ENCODE assay signal across 18 cellular contexts in the genomic region with DNA sequence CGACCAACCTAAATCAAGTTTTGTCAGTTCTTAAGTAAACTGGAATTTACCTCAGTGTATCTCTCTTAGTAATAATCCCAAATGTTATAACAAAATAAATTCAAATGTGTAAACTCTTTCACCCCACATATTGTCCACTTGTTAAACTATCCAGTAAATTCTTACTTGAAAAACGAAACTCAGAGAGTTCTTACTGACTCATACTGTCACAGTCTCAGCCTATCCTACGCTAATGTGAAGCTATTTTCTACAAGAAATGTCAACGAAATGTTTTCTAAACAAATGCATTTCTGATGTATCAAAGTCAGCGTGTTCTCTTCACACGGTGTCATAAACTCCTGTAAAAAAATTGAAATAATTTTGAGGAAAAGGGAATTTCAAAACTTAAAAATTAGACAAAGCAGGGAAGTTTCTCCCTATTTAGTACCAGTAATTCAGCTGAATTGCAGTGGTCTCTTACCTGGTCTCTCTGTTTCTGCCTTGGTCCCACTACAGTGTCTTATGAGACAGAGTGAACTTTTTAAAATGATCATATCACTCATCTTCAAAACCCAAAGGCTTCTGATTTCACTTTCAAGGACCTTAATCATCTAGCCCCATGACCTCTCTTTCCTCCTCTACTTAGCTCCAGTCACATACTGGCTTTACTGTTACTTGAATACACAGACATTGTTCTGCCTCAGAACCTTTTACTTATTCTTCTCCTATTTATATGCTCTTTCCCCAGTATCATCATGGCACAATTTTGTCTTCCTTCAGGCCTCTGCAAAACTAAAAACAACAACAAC.
"Had no signal": no experiment of that assay in that cellular context is flagged by ENCODE, and none has a peak within 500 bp of the region (broad histone marks: within the 10 kb centered on the region; RNA-seq: fewer than 3 reads in every experiment).

No MANE protein-coding gene starts in this region.

- H3K27ac Mint-ChIP-seq: naive B cell, nephron, progenitor cell of endocrine pancreas had no signal

- DNase-seq: erythroblast; heart left ventricle; hippocampal formation; naive B cell; occipital lobe; stimulated activated CD4-positive, alpha-beta T cell treated with anti-CD3 and anti-CD28 coated beads, Interleukin-12 subunit alpha, Interleukin-12 subunit beta, amount 100 ng/mL, for 4 hours; stimulated activated naive CD4-positive, alpha-beta T cell; stomach; substantia nigra had no signal

- H3K4me3 Mint-ChIP-seq: naive B cell, nephron had no signal

- H3K4me1 Mint-ChIP-seq: naive B cell, nephron had no signal

- H3K36me3 Mint-ChIP-seq: naive B cell had no signal

- H3K27me3 Mint-ChIP-seq: naive B cell, progenitor cell of endocrine pancreas had no signal

- H3K9me3 Mint-ChIP-seq: nephron had no signal

- H3K27ac ChIP-seq: heart left ventricle, pancreas, stomach, thoracic aorta, transverse colon had no signal

- H3K27me3 ChIP-seq: heart left ventricle, stomach, transverse colon had no signal

- ATAC-seq: heart left ventricle, pancreas, right cardiac atrium had no signal

- H3K4me1 ChIP-seq: heart left ventricle, pancreas, stomach, transverse colon had no signal

- H3K36me3 ChIP-seq: heart left ventricle, pancreas, stomach, thoracic aorta, transverse colon had no signal

- FAIRE-seq: endothelial cell of umbilical vein, frontal cortex, small intestine had no signal

- H3K4me3 ChIP-seq: heart left ventricle, pancreas, stomach, thoracic aorta, transverse colon had no signal

- H3K9me3 ChIP-seq: heart left ventricle, pancreas, stomach, thoracic aorta, transverse colon had no signal
